ENCODE assay signal across 26 cellular contexts in the genomic region with DNA sequence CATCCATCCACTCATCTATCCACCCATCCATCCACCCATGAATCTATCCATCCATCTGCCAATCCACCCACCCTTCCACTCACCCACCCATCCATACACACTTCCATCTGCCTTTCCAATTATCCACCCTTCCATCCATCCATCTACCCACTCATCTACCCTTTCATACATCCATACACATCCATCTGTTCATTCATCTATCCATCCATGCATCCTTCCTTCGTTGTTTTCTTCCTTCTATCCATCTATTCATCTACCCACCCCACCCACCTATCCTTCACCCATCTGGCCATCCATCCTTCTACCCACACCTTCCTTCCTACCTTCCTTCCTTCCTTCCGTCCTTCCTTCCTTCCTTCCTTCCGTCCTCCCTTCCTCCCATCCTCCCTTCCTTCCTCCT.
"Had no signal": no experiment of that assay in that cellular context is flagged by ENCODE, and none has a peak within 500 bp of the region (broad histone marks: within the 10 kb centered on the region; RNA-seq: fewer than 3 reads in every experiment).

No MANE protein-coding gene starts in this region.

- DNase-seq: natural killer cell; occipital lobe; ovary; posterior cingulate gyrus; psoas muscle; right cardiac atrium; spleen; stimulated activated CD4-positive, alpha-beta T cell treated with anti-CD3 and anti-CD28 coated beads, Interleukin-12 subunit alpha, Interleukin-12 subunit beta, amount 100 ng/mL, for 4 hours; stimulated activated CD4-positive, alpha-beta T cell treated with anti-CD3 and anti-CD28 coated beads, Interleukin-1b, Interleukin-23, amount 100 ng/mL, for 48 hours; stimulated activated CD4-positive, alpha-beta T cell treated with anti-CD3 and anti-CD28 coated beads, Interleukin-4, amount 100 ng/mL, for 1 hour; stimulated activated CD4-positive, alpha-beta T cell treated with anti-CD3 and anti-CD28 coated beads, Interleukin-4, amount 100 ng/mL, for 4 hours; stimulated activated CD8-positive, alpha-beta memory T cell treated with anti-CD3 and anti-CD28 coated beads, Interleukin-4, amount 100 ng/mL, for 48 hours; stimulated activated naive CD4-positive, alpha-beta T cell; stimulated activated naive CD8-positive, alpha-beta T cell treated with anti-CD3 and anti-CD28 coated beads, Interleukin-15, amount 100 ng/mL, for 72 hours; stimulated activated naive CD8-positive, alpha-beta T cell treated with anti-CD3 and anti-CD28 coated beads, Interleukin-15, Interleukin-2, amounts not matched to agents 100 U/mL and 50 U/mL, for 24 hours; substantia nigra; testis; tibial artery; transverse colon; upper lobe of right lung; uterus had no signal

- H3K27me3 ChIP-seq: neural progenitor cell, ovary, spleen, suprapubic skin, testis, tibial artery, transverse colon, upper lobe of right lung, uterus had no signal

- H3K4me1 ChIP-seq: parathyroid adenoma, psoas muscle, spleen, suprapubic skin, testis, uterus had no signal

- H3K4me3 ChIP-seq: neural progenitor cell, ovary, psoas muscle, skin epidermis, smooth muscle cell, spleen, suprapubic skin, testis, tibial artery, transverse colon, upper lobe of right lung, uterus had no signal

- H3K27ac ChIP-seq: neural progenitor cell, ovary, parathyroid adenoma, psoas muscle, skin epidermis, spleen, suprapubic skin, testis, tibial artery, transverse colon, upper lobe of right lung, uterus had no signal

- H3K36me3 ChIP-seq: neural progenitor cell, ovary, spleen, suprapubic skin, tibial artery, transverse colon, upper lobe of right lung, uterus had no signal

- H3K9me3 ChIP-seq: ovary, psoas muscle, spleen, suprapubic skin, testis, tibial artery, transverse colon, upper lobe of right lung, uterus had no signal
